Comparison of ENCODE assay signal across 1 cellular context in genomic region chr15:45635191-45635638, GRCh38.
TF ChIP-seq lines count a peak whose summit lies in the region.

No MANE protein-coding gene starts in this region.

TF ChIP-seq in IMR-90, 13 proteins besides CTCF, POLR2A, EP300 and RAD21 (continued from another document):
- TF ChIP-seq BHLHE40 (IDR thresholded peaks at IDR 0.05; ENCODE audit: low read depth, low read length) (no peak), CHD1 (IDR thresholded peaks at IDR 0.05; ENCODE audit: low read depth, low read length) (no peak), ELK1 (IDR thresholded peaks at IDR 0.05; ENCODE audit: borderline replicate concordance, low read depth, low read length) (no peak), CEBPB (IDR thresholded peaks at IDR 0.05; ENCODE audit: low read depth, low read length) (no peak), MAFK (IDR thresholded peaks at IDR 0.05; ENCODE audit: low read depth, low read length) (no peak)
